ENCODE assay signal across 8 cellular contexts in genomic region chr1:28926629-28927441, GRCh38. TPM values are rescaled to one million over a fixed set of nuclear protein-coding genes. Genes with fewer than 3 reads are reported as not detected.
A peak's percentile ranks its signal among the peaks of the same experiment; 100 is the strongest.
DNase-seq lines count a peak whose midpoint lies in the region; ATAC-seq lines count a peak whose summit lies in the region.

No MANE protein-coding gene starts in this region.

- peaks cover 52% of the 10 kb centered on the region for H3K4me1 Mint-ChIP-seq in activated naive CD8-positive, alpha-beta T cell treated with anti-CD3 and anti-CD28 coated beads for 36 hours

- peak overlapping the region; percentile 76 to 81 for H3K27ac ChIP-seq in mucosa of rectum (ENCODE audit: low read depth in 2 of 2, low read length in 2 of 2)

- peaks cover 5% of the 10 kb centered on the region for H3K36me3 Mint-ChIP-seq in activated naive CD8-positive, alpha-beta T cell treated with anti-CD3 and anti-CD28 coated beads for 36 hours

- H3K36me3 ChIP-seq in mucosa of rectum (ENCODE audit: control insufficient read depth in 2 of 2, insufficient read depth in 2 of 2, low read length in 2 of 2) = no peaks in the 10 kb centered on the region

- peak overlapping the region; percentile 81 for H3K27ac Mint-ChIP-seq in activated naive CD8-positive, alpha-beta T cell treated with anti-CD3 and anti-CD28 coated beads for 36 hours

- H3K27me3 Mint-ChIP-seq in activated naive CD8-positive, alpha-beta T cell treated with anti-CD3 and anti-CD28 coated beads for 36 hours = no peaks in the 10 kb centered on the region

- H3K9me3 Mint-ChIP-seq in activated naive CD8-positive, alpha-beta T cell treated with anti-CD3 and anti-CD28 coated beads for 36 hours = no peaks in the 10 kb centered on the region

- peak overlapping the region; percentile 64 for H3K4me3 Mint-ChIP-seq in activated naive CD8-positive, alpha-beta T cell treated with anti-CD3 and anti-CD28 coated beads for 36 hours

- no peaks in the 10 kb centered on the region for H3K27me3 ChIP-seq in mucosa of rectum (ENCODE audit: control insufficient read depth in 2 of 2, insufficient read depth in 2 of 2, low read length in 2 of 2)

- peak overlapping the region in 1 of 2 donors; percentile 1 for H3K9ac ChIP-seq in mucosa of rectum (ENCODE audit: low read depth in 1 of 2, low read length in 2 of 2)

- peak overlapping the region; percentile 4 to 53 for H3K4me3 ChIP-seq in mucosa of rectum (ENCODE audit: low read length in 2 of 2)

- ATAC-seq in GM18511 (IDR thresholded peaks at IDR 0.05; ENCODE audit: unreplicated experiment) (peak; percentile 82), HG02938 (IDR thresholded peaks at IDR 0.05; ENCODE audit: unreplicated experiment) (peak; percentile 87)

- H3K4me1 ChIP-seq in mucosa of rectum (ENCODE audit: control insufficient read depth in 2 of 2, insufficient read depth in 2 of 2, low read length in 2 of 2) = peaks cover 19 to 28% of the 10 kb centered on the region in 2 donors

- peak; percentile 88 for DNase-seq in CD1c-positive myeloid dendritic cell (ENCODE audit: extremely low spot score)
- peak; percentile 38 for DNase-seq in NCI-H345 treated with DMSO at 0.1 percent for 48 hours (lab: John Stamatoyannopoulos, UW; ENCODE audit: unreplicated experiment)
- no peak for DNase-seq in activated naive CD8-positive, alpha-beta T cell treated with anti-CD3 and anti-CD28 coated beads for 36 hours
- no peak for DNase-seq in NCI-H187 (lab: John Stamatoyannopoulos, UW)
- DNase-seq in NCI-H187 treated with DMSO at 0.1 percent for 48 hours (lab: John Stamatoyannopoulos, UW) = no peak

- no peaks in the 10 kb centered on the region for H3K9me3 ChIP-seq in mucosa of rectum (ENCODE audit: control insufficient read depth in 2 of 2, low read length in 2 of 2)

RNA-seq across cellular contexts. Expression of gene EPB41, which starts 12.5 kb away (rescaled TPM):
- total RNA-seq in activated naive CD8-positive, alpha-beta T cell treated with anti-CD3 and anti-CD28 coated beads for 36 hours = 10 to 100 TPM; 77.1 to 86.7 TPM

Comparison
In these comparisons a context has a peak if more than half of its experiments do, and no peak if none do; other contexts are left out.
1. DNase-seq: peak in CD1c-positive myeloid dendritic cell (single experiment) and NCI-H345 treated with DMSO at 0.1 percent for 48 hours (single experiment); none in activated naive CD8-positive, alpha-beta T cell treated with anti-CD3 and anti-CD28 coated beads for 36 hours (single experiment), NCI-H187 (0 of 2) and NCI-H187 treated with DMSO at 0.1 percent for 48 hours (single experiment).